In genomic region chr7:137873524-137873923, GRCh38 we compare ENCODE assay signal across 1 cellular context.
TF ChIP-seq lines count a peak whose summit lies in the region.

No MANE protein-coding gene starts in this region.

TF ChIP-seq in SK-N-SH treated with all-trans-retinoic acid at 6 μM for 48 hours, 23 proteins besides CTCF, POLR2A, EP300 and RAD21 (continued from another document):
- TF ChIP-seq TSHZ2 (CRISPR knock-in tag; IDR thresholded peaks at IDR 0.05) = no peak
- no peak for TF ChIP-seq ZFP30 (CRISPR knock-in tag; IDR thresholded peaks at IDR 0.05)
- TF ChIP-seq BACH2 (CRISPR knock-in tag; IDR thresholded peaks at IDR 0.05; ENCODE audit: borderline replicate concordance) = no peak
